ENCODE assay signal across 8 cellular contexts in the genomic region with DNA sequence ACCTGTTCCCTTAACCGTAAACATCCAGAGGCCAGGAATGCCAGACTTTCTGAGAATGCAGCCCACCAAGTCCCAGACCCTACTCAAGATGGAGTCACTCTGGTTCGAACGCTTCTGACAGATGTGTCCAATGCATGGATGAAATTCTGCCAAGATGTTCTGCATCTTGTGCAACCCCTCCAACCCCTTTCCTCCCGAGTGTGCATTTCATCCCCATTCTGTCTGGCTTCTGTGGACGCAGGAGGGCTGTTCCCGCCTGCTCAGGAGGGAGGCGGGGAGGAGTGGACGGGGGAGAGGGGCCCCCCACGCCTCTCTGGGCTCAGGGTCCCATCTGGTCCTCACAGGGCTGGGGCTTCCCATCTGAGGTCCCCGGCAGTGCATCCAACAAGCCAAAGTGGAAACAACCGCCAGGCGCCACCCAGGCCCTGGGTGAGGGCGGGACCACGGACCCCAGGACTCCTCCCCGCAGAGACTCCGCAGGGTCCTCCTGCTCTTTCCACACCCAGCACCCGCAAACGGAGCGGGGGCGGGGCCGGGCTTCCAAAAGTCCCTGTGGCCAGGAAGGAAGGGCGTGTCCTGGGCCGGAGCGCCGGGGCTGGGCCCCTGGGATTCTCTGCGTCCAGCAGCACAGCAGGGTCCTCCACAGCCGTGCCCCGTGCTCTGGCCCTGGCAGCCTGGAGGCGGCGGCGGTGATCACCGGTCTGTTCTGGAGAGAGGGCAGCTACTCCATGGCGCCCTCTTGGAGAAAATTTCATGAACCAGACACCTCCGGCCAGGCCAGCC. TPM values are rescaled to one million over a fixed set of nuclear protein-coding genes. Genes with fewer than 3 reads are reported as not detected.
DNase-seq lines count a peak whose midpoint lies in the region; ATAC-seq and TF ChIP-seq lines count a peak whose summit lies in the region.

No MANE protein-coding gene starts in this region.

- peak overlapping the region; percentile 45 for H3K4me3 Mint-ChIP-seq in activated CD8-positive, alpha-beta T cell treated with anti-CD3 and anti-CD28 coated beads, Interleukin-2, amount 10 ng/mL, durations not matched to agents 7 days and 5 days

- TF ChIP-seq CTCF in BJ (IDR thresholded peaks at IDR 0.05; ENCODE audit: insufficient read depth, low read depth, low read length): peak; percentile 62

- no peaks in the 10 kb centered on the region for H3K9me3 Mint-ChIP-seq in activated CD8-positive, alpha-beta T cell treated with anti-CD3 and anti-CD28 coated beads, Interleukin-2, amount 10 ng/mL, durations not matched to agents 7 days and 5 days (ENCODE audit: insufficient read depth)

- H3K36me3 ChIP-seq in BJ (ENCODE audit: control insufficient read depth, insufficient read depth, low read length) (peaks cover 12% of the 10 kb centered on the region), muscle layer of colon (ENCODE audit: insufficient read depth, low read length) (peaks cover 16% of the 10 kb centered on the region), stomach smooth muscle (ENCODE audit: control insufficient read depth in 2 of 2, insufficient read depth in 2 of 2, low read length in 2 of 2) (peaks cover 12 to 18% of the 10 kb centered on the region in 2 donors)

- POLR2A ChIA-PET in BJ (lab: Charles Lee): interaction anchor here (0.7 kb wide), 1 partner anchor 28 kb away, joined by 3 read pairs; a partner anchor contains a TSS
- POLR2A ChIA-PET in activated CD8-positive, alpha-beta T cell treated with anti-CD3 and anti-CD28 coated beads, Interleukin-2, amount 10 ng/mL, durations not matched to agents 7 days and 5 days (lab: Charles Lee): interaction anchor here (0.6 kb wide), 1 partner anchor 51 kb away, joined by 3 read pairs; no protein-coding TSS in a partner anchor

- no peaks in the 10 kb centered on the region for H3K27me3 Mint-ChIP-seq in activated CD8-positive, alpha-beta T cell treated with anti-CD3 and anti-CD28 coated beads, Interleukin-2, amount 10 ng/mL, durations not matched to agents 7 days and 5 days (ENCODE audit: low read depth)

- peaks cover 7% of the 10 kb centered on the region for H3K27me3 ChIP-seq in BJ (ENCODE audit: control insufficient read depth, insufficient read depth, low read length)
- peaks cover 0 to 12% of the 10 kb centered on the region in 2 donors for H3K27me3 ChIP-seq in muscle layer of colon (ENCODE audit: control insufficient read depth in 1 of 2, insufficient read depth in 2 of 2, low read length in 2 of 2)
- H3K27me3 ChIP-seq in stomach smooth muscle (ENCODE audit: control insufficient read depth in 1 of 2, insufficient read depth in 2 of 2, low read length in 2 of 2): peaks cover 9 to 16% of the 10 kb centered on the region in 2 donors

- peaks cover 16% of the 10 kb centered on the region for H3K4me1 ChIP-seq in muscle layer of colon (ENCODE audit: insufficient read depth, low read length)
- peaks cover 16% of the 10 kb centered on the region for H3K4me1 ChIP-seq in stomach smooth muscle (ENCODE audit: control insufficient read depth, insufficient read depth, low read length)

- H3K27ac ChIP-seq in muscle layer of colon (ENCODE audit: low read depth, low read length) (peak overlapping the region; percentile 4), stomach smooth muscle (ENCODE audit: low read length) (no peak overlapping the region)

- H3K27ac Mint-ChIP-seq in activated CD8-positive, alpha-beta T cell treated with anti-CD3 and anti-CD28 coated beads, Interleukin-2, amount 10 ng/mL, durations not matched to agents 7 days and 5 days: no peak overlapping the region

- H3K9me3 ChIP-seq in muscle layer of colon (ENCODE audit: low read length): no peaks in the 10 kb centered on the region
- no peaks in the 10 kb centered on the region for H3K9me3 ChIP-seq in stomach smooth muscle (ENCODE audit: control insufficient read depth in 2 of 2, low read length in 2 of 2)

- peak; percentile 7 for TF ChIP-seq POLR2A in erythroblast (IDR thresholded peaks at IDR 0.05; ENCODE audit: low read length)

- DNase-seq in BJ (ENCODE audit: low read depth): no peak
- peak; percentile 30 for DNase-seq in NCI-H460 (ENCODE audit: extremely low read depth, low read depth)
- DNase-seq in activated CD8-positive, alpha-beta T cell treated with anti-CD3 and anti-CD28 coated beads, Interleukin-2, amount 10 ng/mL, durations not matched to agents 7 days and 5 days: peak; percentile 62
- DNase-seq in erythroblast (lab: John Stamatoyannopoulos, UW): peak; percentile 75 to 79
- no peak for DNase-seq in NCI-H2196 (lab: John Stamatoyannopoulos, UW; ENCODE audit: unreplicated experiment)

- ATAC-seq in GM19328 (IDR thresholded peaks at IDR 0.05; ENCODE audit: unreplicated experiment): peak; percentile 47
- ATAC-seq in activated CD8-positive, alpha-beta T cell treated with anti-CD3 and anti-CD28 coated beads, Interleukin-2, amount 10 ng/mL, durations not matched to agents 7 days and 5 days: peak; percentile 84

- H3K36me3 Mint-ChIP-seq in activated CD8-positive, alpha-beta T cell treated with anti-CD3 and anti-CD28 coated beads, Interleukin-2, amount 10 ng/mL, durations not matched to agents 7 days and 5 days (ENCODE audit: low read depth): peaks cover 14% of the 10 kb centered on the region

- H3K4me1 Mint-ChIP-seq in activated CD8-positive, alpha-beta T cell treated with anti-CD3 and anti-CD28 coated beads, Interleukin-2, amount 10 ng/mL, durations not matched to agents 7 days and 5 days (ENCODE audit: low read depth): peaks cover 19% of the 10 kb centered on the region

- CTCF ChIA-PET in BJ (lab: Yijun Ruan, JAX): interaction anchor here (0.6 to 1.3 kb wide), 3 partner anchors 9 to 46 kb away, joined by 3 to 4 read pairs (median 4); no protein-coding TSS in a partner anchor
- CTCF ChIA-PET in activated CD8-positive, alpha-beta T cell treated with anti-CD3 and anti-CD28 coated beads, Interleukin-2, amount 10 ng/mL, durations not matched to agents 7 days and 5 days (lab: Charles Lee): interaction anchor here (1.0 to 1.6 kb wide), 9 partner anchors 12 to 87 kb away, joined by 3 to 6 read pairs (median 4); a partner anchor contains a TSS

- H3K9ac ChIP-seq in muscle layer of colon (ENCODE audit: low read length) (no peak overlapping the region), stomach smooth muscle (ENCODE audit: low read length in 2 of 2) (peak overlapping the region in 1 of 2 donors; percentile 51)

- peak overlapping the region; percentile 33 for H3K4me3 ChIP-seq in BJ (ENCODE audit: low read depth, low read length)
- peak overlapping the region; percentile 31 to 56 for H3K4me3 ChIP-seq in muscle layer of colon (ENCODE audit: low read depth in 1 of 2, low read length in 2 of 2)
- H3K4me3 ChIP-seq in stomach smooth muscle (ENCODE audit: low read length in 2 of 2): peak overlapping the region; percentile 50 to 63

RNA-seq across cellular contexts. Expression of a gene that starts 27.7 kb away (rescaled TPM):
- 82.6 and 111 TPM in 2 replicates for polyA plus RNA-seq in BJ (2011; rRNA removed)
- 43.4 and 62.7 TPM in 2 replicates for polyA minus RNA-seq in BJ (2011; rRNA and poly(A)+ RNA removed)
- total RNA-seq in NCI-H460 (2014; rRNA removed; shearing (Covaris generic)): 50.5 and 52.1 TPM in 2 replicates
- polyA plus RNA-seq in NCI-H460 (2014; cell fraction: nucleus; rRNA removed): 37.5 and 44.9 TPM in 2 replicates
- total RNA-seq in activated CD8-positive, alpha-beta T cell treated with anti-CD3 and anti-CD28 coated beads, Interleukin-2, amount 10 ng/mL, durations not matched to agents 7 days and 5 days: 100 to 1,000 TPM in 1 of 2 experiments, 10 to 100 TPM in 1; 98.8 to 102 TPM

RNA-seq across cellular contexts. Expression of a gene that starts 27.9 kb away (rescaled TPM):
- 234 and 249 TPM in 2 replicates for polyA plus RNA-seq in BJ (2011; rRNA removed)
- 74.2 and 109 TPM in 2 replicates for polyA minus RNA-seq in BJ (2011; rRNA and poly(A)+ RNA removed)
- 139 and 145 TPM in 2 replicates for total RNA-seq in NCI-H460 (2014; rRNA removed; shearing (Covaris generic))
- polyA plus RNA-seq in NCI-H460 (2014; cell fraction: nucleus; rRNA removed): 73.1 and 105 TPM in 2 replicates
- total RNA-seq in activated CD8-positive, alpha-beta T cell treated with anti-CD3 and anti-CD28 coated beads, Interleukin-2, amount 10 ng/mL, durations not matched to agents 7 days and 5 days: 10 to 100 TPM; 54.9 to 55.2 TPM

RNA-seq across cellular contexts. Expression of a gene that starts 44.0 kb away (rescaled TPM):
- polyA plus RNA-seq in BJ (2011; rRNA removed): 67.6 and 93.2 TPM in 2 replicates
- 36.6 and 48.7 TPM in 2 replicates for polyA minus RNA-seq in BJ (2011; rRNA and poly(A)+ RNA removed)
- 66.5 and 76.3 TPM in 2 replicates for total RNA-seq in NCI-H460 (2014; rRNA removed; shearing (Covaris generic))
- 147 and 185 TPM in 2 replicates for polyA plus RNA-seq in NCI-H460 (2014; cell fraction: nucleus; rRNA removed)
- 10 to 100 TPM; 85.5 to 86.0 TPM for total RNA-seq in activated CD8-positive, alpha-beta T cell treated with anti-CD3 and anti-CD28 coated beads, Interleukin-2, amount 10 ng/mL, durations not matched to agents 7 days and 5 days

Comparison
In these comparisons a context has a peak if more than half of its experiments do, and no peak if none do; other contexts are left out.
1. DNase-seq: peak in NCI-H460 (single experiment), activated CD8-positive, alpha-beta T cell treated with anti-CD3 and anti-CD28 coated beads, Interleukin-2, amount 10 ng/mL, durations not matched to agents 7 days and 5 days (single experiment) and erythroblast (2 of 2); none in BJ (single experiment) and NCI-H2196 (single experiment).
2. Peak in every context shown above with its lines, with median percentiles within 50 percentile points of each other: H3K4me3 ChIP-seq.